1 cellular context compared by ENCODE assay signal in the genomic region with DNA sequence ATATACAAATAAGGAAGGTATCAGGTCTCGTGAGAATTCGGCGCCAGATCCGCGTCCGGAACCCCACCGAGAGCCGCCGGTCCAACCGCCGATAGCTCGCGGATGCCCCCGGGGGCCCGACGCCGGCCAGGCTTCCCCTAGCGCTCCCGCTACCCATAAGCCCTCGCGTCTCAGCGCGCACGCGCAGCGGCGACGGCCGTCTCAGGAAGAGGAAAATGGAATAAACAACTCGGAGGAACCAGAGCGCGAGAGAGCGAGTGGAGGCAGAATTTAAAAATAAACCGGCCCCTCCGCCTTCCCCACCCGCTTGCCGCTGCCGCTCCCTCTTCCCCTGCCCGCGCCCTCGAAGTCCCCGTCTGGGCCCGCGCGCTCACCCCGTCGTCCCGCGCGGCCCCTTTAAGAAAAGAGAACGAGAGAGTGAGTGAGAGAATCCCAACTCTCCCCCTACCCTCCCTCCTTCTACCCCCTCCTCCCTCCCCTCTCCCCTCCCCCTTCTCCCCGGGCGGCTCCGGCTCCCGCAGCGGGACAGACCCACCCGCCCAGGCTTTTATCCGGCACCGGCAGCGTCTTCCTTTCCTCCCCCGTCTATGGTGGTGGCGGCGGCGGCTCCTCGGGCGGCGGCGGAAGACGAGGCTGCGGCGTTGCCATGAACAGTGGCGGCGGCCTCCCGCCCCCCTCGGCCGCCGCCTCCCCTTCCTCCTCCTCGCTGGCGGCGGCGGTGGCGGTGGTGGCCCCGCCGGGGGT.
A peak's percentile ranks its signal among the peaks of the same experiment; 100 is the strongest.
TF ChIP-seq lines count a peak whose summit lies in the region.

A gene with protein sequence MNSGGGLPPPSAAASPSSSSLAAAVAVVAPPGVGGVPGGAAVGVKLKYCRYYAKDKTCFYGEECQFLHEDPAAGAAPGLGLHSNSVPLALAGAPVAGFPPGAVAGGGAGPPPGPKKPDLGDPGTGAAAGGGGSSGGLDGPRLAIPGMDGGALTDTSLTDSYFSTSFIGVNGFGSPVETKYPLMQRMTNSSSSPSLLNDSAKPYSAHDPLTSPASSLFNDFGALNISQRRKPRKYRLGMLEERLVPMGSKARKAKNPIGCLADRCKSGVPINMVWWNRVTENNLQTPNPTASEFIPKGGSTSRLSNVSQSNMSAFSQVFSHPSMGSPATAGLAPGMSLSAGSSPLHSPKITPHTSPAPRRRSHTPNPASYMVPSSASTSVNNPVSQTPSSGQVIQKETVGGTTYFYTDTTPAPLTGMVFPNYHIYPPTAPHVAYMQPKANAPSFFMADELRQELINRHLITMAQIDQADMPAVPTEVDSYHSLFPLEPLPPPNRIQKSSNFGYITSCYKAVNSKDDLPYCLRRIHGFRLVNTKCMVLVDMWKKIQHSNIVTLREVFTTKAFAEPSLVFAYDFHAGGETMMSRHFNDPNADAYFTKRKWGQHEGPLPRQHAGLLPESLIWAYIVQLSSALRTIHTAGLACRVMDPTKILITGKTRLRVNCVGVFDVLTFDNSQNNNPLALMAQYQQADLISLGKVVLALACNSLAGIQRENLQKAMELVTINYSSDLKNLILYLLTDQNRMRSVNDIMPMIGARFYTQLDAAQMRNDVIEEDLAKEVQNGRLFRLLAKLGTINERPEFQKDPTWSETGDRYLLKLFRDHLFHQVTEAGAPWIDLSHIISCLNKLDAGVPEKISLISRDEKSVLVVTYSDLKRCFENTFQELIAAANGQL (plus strand): TSS at position 534 of the 744 bp plus-strand sequence. CDS start 113 bp downstream, at position 647.

TF ChIP-seq in K562, 482 proteins besides CTCF, POLR2A, EP300 and RAD21 (continued from another document and continues in another):
- TF ChIP-seq, protein P1, sequence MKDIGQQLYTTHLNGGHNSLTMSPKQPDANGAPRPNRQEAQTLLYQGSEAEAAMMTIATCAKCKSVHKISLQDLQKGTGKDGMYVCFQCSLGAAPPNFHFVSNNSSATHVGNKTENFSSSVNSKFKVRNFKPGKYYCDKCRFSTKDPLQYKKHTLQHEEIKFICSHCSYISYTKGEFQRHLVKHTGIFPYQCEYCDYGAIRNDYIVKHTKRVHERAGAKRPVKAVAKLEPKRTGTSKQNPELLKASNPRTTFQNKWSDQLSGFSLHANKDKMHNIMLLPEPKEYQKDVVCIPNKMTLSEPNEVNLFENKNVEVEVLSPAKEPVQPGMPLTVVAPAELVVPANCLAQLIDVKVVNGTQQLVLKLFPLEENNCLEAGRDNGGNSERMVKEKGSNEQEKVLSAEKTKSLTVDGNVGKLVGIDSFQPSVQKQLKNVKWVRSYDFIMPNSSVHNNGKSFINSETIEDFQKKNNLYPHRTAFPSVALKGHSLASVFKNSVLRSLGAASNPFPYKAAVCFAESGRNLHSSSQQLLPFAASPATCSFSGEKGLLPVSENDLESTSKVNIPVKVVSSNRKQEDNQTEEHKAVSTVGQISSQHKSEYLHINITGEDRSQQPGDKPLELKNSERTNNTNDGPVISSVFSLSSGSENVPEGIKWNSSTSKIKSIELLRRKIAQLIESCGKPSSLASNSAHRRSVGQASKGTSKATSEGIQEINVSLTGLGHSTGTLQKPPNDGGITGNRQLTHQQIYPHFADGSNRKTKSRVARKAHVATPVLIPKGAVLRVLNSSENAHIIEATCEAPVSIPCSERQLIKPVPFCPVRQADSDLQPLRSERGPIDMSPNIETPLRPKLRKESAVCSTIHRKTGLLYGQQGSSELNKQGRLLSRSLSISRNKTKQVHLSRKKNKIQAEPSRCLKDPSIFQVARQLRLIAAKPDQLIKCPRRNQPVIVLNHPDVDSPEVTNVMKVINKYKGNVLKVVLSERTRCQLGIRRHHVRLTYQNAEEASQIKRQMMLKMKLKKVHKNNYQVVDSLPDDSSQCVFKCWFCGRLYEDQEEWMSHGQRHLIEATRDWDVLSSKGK (CRISPR knock-in tag; IDR thresholded peaks at IDR 0.05), result no peak
- TF ChIP-seq ZNF444 (CRISPR knock-in tag; IDR thresholded peaks at IDR 0.05) (peak; percentile 88), POLR2G (IDR thresholded peaks at IDR 0.05; ENCODE audit: low read depth, low read length) (peak; percentile 89), PCBP2 (IDR thresholded peaks at IDR 0.05; ENCODE audit: low read depth, low read length, poor library complexity, severe bottlenecking) (peak; percentile 15), ZNF609 (CRISPR knock-in tag; IDR thresholded peaks at IDR 0.05; ENCODE audit: borderline replicate concordance) (no peak), ZNF445 (CRISPR knock-in tag; IDR thresholded peaks at IDR 0.05; ENCODE audit: low read depth) (no peak), E2F1 (CRISPR knock-in tag; IDR thresholded peaks at IDR 0.05) (no peak), PHF21A (IDR thresholded peaks at IDR 0.05; ENCODE audit: borderline replicate concordance, low read depth) (no peak), SIX5 (IDR thresholded peaks at IDR 0.05; ENCODE audit: borderline replicate concordance in 1 of 2, insufficient read depth in 1 of 2, low read depth in 1 of 2, low read length in 2 of 2) (no peak), ZNF507 (tag; conservative IDR thresholded peaks at IDR 0.05) (no peak), SMARCB1 (IDR thresholded peaks at IDR 0.05; ENCODE audit: insufficient read length, low read depth) (no peak), BHLHE40 (IDR thresholded peaks at IDR 0.05; ENCODE audit: low read length) (no peak), NR2C2 (CRISPR knock-in tag; IDR thresholded peaks at IDR 0.05) (no peak), NR2C2 (tag; IDR thresholded peaks at IDR 0.05) (0 out of 2 replicates have a peak, but pooled peaks have one; percentile 19), ZNF175 (CRISPR knock-in tag; IDR thresholded peaks at IDR 0.05; ENCODE audit: low read depth) (0 out of 2 replicates have a peak, but pooled peaks have one; percentile 22), U2AF2 (optimal IDR thresholded peaks at IDR 0.05; ENCODE audit: low read depth, low read length) (no peak), HCFC1 (IDR thresholded peaks at IDR 0.05; ENCODE audit: low read depth, low read length) (peak; percentile 23), NFIX (CRISPR knock-in tag; IDR thresholded peaks at IDR 0.05; ENCODE audit: low read depth) (no peak), POLR3G (IDR thresholded peaks at IDR 0.05; ENCODE audit: extremely low read depth, insufficient read length, insufficient replicate concordance) (no peak), CXXC5 (CRISPR knock-in tag; IDR thresholded peaks at IDR 0.05) (peak; percentile 44), ZNF263 (CRISPR knock-in tag; IDR thresholded peaks at IDR 0.05; ENCODE audit: borderline replicate concordance) (no peak), GABPB1 (CRISPR knock-in tag; IDR thresholded peaks at IDR 0.05) (peak; percentile 25; the same call in 1 of the 2 replicates), MXI1 (IDR thresholded peaks at IDR 0.05; ENCODE audit: low read depth, low read length) (no peak), RBM22 (IDR thresholded peaks at IDR 0.05; ENCODE audit: low read depth, low read length, poor library complexity, severe bottlenecking) (no peak), KDM5B (IDR thresholded peaks at IDR 0.05; ENCODE audit: insufficient replicate concordance, low read depth, low read length) (peak; percentile 60), E2F3 (CRISPR knock-in tag; IDR thresholded peaks at IDR 0.05) (no peak)
- TF ChIP-seq, protein P2, sequence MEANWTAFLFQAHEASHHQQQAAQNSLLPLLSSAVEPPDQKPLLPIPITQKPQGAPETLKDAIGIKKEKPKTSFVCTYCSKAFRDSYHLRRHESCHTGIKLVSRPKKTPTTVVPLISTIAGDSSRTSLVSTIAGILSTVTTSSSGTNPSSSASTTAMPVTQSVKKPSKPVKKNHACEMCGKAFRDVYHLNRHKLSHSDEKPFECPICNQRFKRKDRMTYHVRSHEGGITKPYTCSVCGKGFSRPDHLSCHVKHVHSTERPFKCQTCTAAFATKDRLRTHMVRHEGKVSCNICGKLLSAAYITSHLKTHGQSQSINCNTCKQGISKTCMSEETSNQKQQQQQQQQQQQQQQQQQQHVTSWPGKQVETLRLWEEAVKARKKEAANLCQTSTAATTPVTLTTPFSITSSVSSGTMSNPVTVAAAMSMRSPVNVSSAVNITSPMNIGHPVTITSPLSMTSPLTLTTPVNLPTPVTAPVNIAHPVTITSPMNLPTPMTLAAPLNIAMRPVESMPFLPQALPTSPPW (CRISPR knock-in tag; IDR thresholded peaks at IDR 0.05), result peak; percentile 85
- TF ChIP-seq, protein P3, sequence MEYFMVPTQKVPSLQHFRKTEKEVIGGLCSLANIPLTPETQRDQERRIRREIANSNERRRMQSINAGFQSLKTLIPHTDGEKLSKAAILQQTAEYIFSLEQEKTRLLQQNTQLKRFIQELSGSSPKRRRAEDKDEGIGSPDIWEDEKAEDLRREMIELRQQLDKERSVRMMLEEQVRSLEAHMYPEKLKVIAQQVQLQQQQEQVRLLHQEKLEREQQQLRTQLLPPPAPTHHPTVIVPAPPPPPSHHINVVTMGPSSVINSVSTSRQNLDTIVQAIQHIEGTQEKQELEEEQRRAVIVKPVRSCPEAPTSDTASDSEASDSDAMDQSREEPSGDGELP (CRISPR knock-in tag; IDR thresholded peaks at IDR 0.05; ENCODE audit: borderline replicate concordance), result peak; percentile 46; the same call in 1 of the 2 replicates
- TF ChIP-seq, protein P4, sequence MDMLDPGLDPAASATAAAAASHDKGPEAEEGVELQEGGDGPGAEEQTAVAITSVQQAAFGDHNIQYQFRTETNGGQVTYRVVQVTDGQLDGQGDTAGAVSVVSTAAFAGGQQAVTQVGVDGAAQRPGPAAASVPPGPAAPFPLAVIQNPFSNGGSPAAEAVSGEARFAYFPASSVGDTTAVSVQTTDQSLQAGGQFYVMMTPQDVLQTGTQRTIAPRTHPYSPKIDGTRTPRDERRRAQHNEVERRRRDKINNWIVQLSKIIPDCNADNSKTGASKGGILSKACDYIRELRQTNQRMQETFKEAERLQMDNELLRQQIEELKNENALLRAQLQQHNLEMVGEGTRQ (CRISPR knock-in tag; IDR thresholded peaks at IDR 0.05), result no peak
